In genomic region chr14:51666070-51666469, GRCh38 we compare ENCODE assay signal across 16 cellular contexts. TPM values are rescaled to one million over a fixed set of nuclear protein-coding genes. Genes with fewer than 3 reads are reported as not detected.
DNase-seq lines count a peak whose midpoint lies in the region; ATAC-seq and TF ChIP-seq lines count a peak whose summit lies in the region.
"Had no signal": no experiment of that assay in that cellular context is flagged by ENCODE, and none has a peak within 500 bp of the region (broad histone marks: within the 10 kb centered on the region; RNA-seq: fewer than 3 reads in every experiment).

No MANE protein-coding gene starts in this region.

- no peak overlapping the region for H3K4me3 ChIP-seq in breast epithelium
- no peak overlapping the region for H3K4me3 ChIP-seq in osteoblast (ENCODE audit: insufficient read depth, low read length)
- H3K4me3 ChIP-seq: BLaER1, GM12878, K562 had no signal

- no peak for TF ChIP-seq POLR2A in breast epithelium (IDR thresholded peaks at IDR 0.05)

- no peaks in the 10 kb centered on the region for H3K9me3 ChIP-seq in breast epithelium
- no peaks in the 10 kb centered on the region for H3K9me3 ChIP-seq in osteoblast (ENCODE audit: low read depth, low read length)
- H3K9me3 ChIP-seq: BLaER1 had no signal

- no peak overlapping the region for H3K27ac Mint-ChIP-seq in MCF 10A (ENCODE audit: low read depth, unreplicated experiment)
- peak overlapping the region; percentile 95 for H3K27ac Mint-ChIP-seq in chondrocyte (ENCODE audit: unreplicated experiment)
- H3K27ac Mint-ChIP-seq: H9 had no signal

- intact Hi-C loops in breast epithelium (cut with DNase I; ENCODE audit: low total_unique reads): no loop called here
- intact Hi-C loops in MCF 10A (cut with micrococcal nuclease): no loop called here
- intact Hi-C loops in Right ventricle myocardium superior (cut with DNase I): no loop called here

- H3K4me1 ChIP-seq in breast epithelium (no peaks in the 10 kb centered on the region), osteoblast (ENCODE audit: insufficient read depth, low read length) (peaks cover 33% of the 10 kb centered on the region)
- H3K4me1 ChIP-seq: BLaER1 had no signal

- DNase-seq in breast epithelium (ENCODE audit: low spot score in 2 of 2) (no peak), MCF 10A (ENCODE audit: unreplicated experiment) (no peak), chondrocyte (ENCODE audit: low spot score) (no peak), osteoblast (ENCODE audit: insufficient read length, low spot score, missing footprints) (no peak), Right ventricle myocardium superior (no peak), HuH-7.5 (ENCODE audit: low spot score) (no peak)
- DNase-seq: AML-193, DMS53, GOT3, H9 had no signal

- H3K36me3 ChIP-seq in breast epithelium (no peaks in the 10 kb centered on the region), osteoblast (ENCODE audit: insufficient read depth, low read length) (peaks cover 13% of the 10 kb centered on the region)
- H3K36me3 ChIP-seq: BLaER1 had no signal

- H3K27me3 Mint-ChIP-seq in MCF 10A (ENCODE audit: insufficient read depth, unreplicated experiment) (no peaks in the 10 kb centered on the region), chondrocyte (ENCODE audit: low read depth) (no peaks in the 10 kb centered on the region)

- no peak for TF ChIP-seq CTCF in breast epithelium (IDR thresholded peaks at IDR 0.05)
- TF ChIP-seq CTCF in MCF 10A (IDR thresholded peaks at IDR 0.05; ENCODE audit: unreplicated experiment): no peak
- no peak for TF ChIP-seq CTCF in chondrocyte (IDR thresholded peaks at IDR 0.05)
- TF ChIP-seq CTCF in osteoblast (IDR thresholded peaks at IDR 0.05; ENCODE audit: extremely low read depth, low read depth, low read length): no peak

- no peak overlapping the region for H2AFZ ChIP-seq in osteoblast (ENCODE audit: low read length)

- H3K79me2 ChIP-seq in osteoblast (ENCODE audit: insufficient read depth, low read length): peaks cover 100% of the 10 kb centered on the region

- H3K4me2 ChIP-seq in osteoblast (ENCODE audit: insufficient read depth, low read length): peak overlapping the region; percentile 12
- H3K4me2 ChIP-seq: BLaER1 had no signal

- ATAC-seq in Right ventricle myocardium superior (ENCODE audit: poor library complexity) (no peak), HG03139 (IDR thresholded peaks at IDR 0.05; ENCODE audit: unreplicated experiment) (no peak)
- ATAC-seq: GM12878, HepG2, K562 had no signal

- H3K4me1 Mint-ChIP-seq in MCF 10A (ENCODE audit: insufficient read depth, unreplicated experiment) (peaks cover 29% of the 10 kb centered on the region), chondrocyte (ENCODE audit: low read depth) (peaks cover 56% of the 10 kb centered on the region)

- H3K27ac ChIP-seq in breast epithelium: peak overlapping the region; percentile 29 to 48
- H3K27ac ChIP-seq in osteoblast (ENCODE audit: low read depth, low read length): peak overlapping the region; percentile 50
- H3K27ac ChIP-seq: 22Rv1, BLaER1 had no signal

- H3K36me3 Mint-ChIP-seq in MCF 10A (ENCODE audit: insufficient read depth, unreplicated experiment) (peaks cover 29% of the 10 kb centered on the region), chondrocyte (ENCODE audit: low read depth) (peaks cover 6% of the 10 kb centered on the region)

- peaks cover 70% of the 10 kb centered on the region for H4K20me1 ChIP-seq in osteoblast (ENCODE audit: insufficient read depth, low read length)
- H4K20me1 ChIP-seq: BLaER1 had no signal

- POLR2A ChIA-PET in MCF 10A (lab: Yijun Ruan, JAX): interaction anchor here (1.2 to 4.3 kb wide), 2 partner anchors 10 to 133 kb away, joined by 3 to 21 read pairs; no protein-coding TSS in a partner anchor

- BruUV-seq in MCF 10A (replicated peaks; lab: Mats Ljungman, UMichigan): no TSS peak

- H3K4me3 Mint-ChIP-seq in MCF 10A (ENCODE audit: unreplicated experiment) (no peak overlapping the region), chondrocyte (ENCODE audit: unreplicated experiment) (peak overlapping the region; percentile 12)
- H3K4me3 Mint-ChIP-seq: H9 had no signal

- H3K9me3 Mint-ChIP-seq in MCF 10A (ENCODE audit: unreplicated experiment) (peaks cover 8% of the 10 kb centered on the region), chondrocyte (ENCODE audit: low read depth) (peaks cover 3% of the 10 kb centered on the region)

- H3K27me3 ChIP-seq in breast epithelium (no peaks in the 10 kb centered on the region), osteoblast (ENCODE audit: insufficient read depth, low read length) (no peaks in the 10 kb centered on the region)
- H3K27me3 ChIP-seq: BLaER1 had no signal

- CTCF ChIA-PET in MCF 10A (lab: Yijun Ruan, JAX): interaction anchor here (0.6 to 2.1 kb wide), 4 partner anchors 14 to 383 kb away, joined by 3 to 9 read pairs (median 4); partner anchors contain the start of gene FRMD6

RNA-seq across cellular contexts. Expression of gene FRMD6, which starts 14.4 kb away (rescaled TPM):
- total RNA-seq in breast epithelium (100 to 1,000 TPM in 1 of 3 donors, 10 to 100 TPM in 2; 14.6 to 111 (median 80.3) TPM), MCF 10A (2022) (104 and 135 TPM in 2 replicates), chondrocyte (105 to 135 TPM (median 131 TPM) in 3 replicates), osteoblast (584 and 701 TPM in 2 replicates), Right ventricle myocardium superior (7.4 TPM)
